ENCODE assay signal across 18 cellular contexts in genomic region chr2:9335322-9335754, GRCh38.
DNase-seq lines count a peak whose midpoint lies in the region; ATAC-seq and TF ChIP-seq lines count a peak whose summit lies in the region.
"Had no signal": no experiment of that assay in that cellular context is flagged by ENCODE, and none has a peak within 500 bp of the region (broad histone marks: within the 10 kb centered on the region; RNA-seq: fewer than 3 reads in every experiment).

No MANE protein-coding gene starts in this region.

- 83% methylated on average over 2 of the region's 6 CpGs; no CpG with 5 or more reads in 1 of the 2 experiments for WGBS in IMR-90 (ENCODE audit: extremely low coverage in 2 of 2, insufficient read length in 1 of 2), 2 experiments
- WGBS in mesenchymal stem cell, result 84% methylated on average over 4 of the region's 6 CpGs

- no peak for TF ChIP-seq RAD21 in IMR-90 (IDR thresholded peaks at IDR 0.05; ENCODE audit: low read length)

- H3K79me1 ChIP-seq in IMR-90 (ENCODE audit: low read depth in 1 of 2, low read length in 2 of 2), result peaks cover 27 to 73% of the 10 kb centered on the region in 2 experiments
- peaks cover 28% of the 10 kb centered on the region for H3K79me1 ChIP-seq in mesenchymal stem cell (replicated peaks; ENCODE audit: low read length, poor library complexity, severe bottlenecking)

- peaks cover 0 to 2% (median 0%) of the 10 kb centered on the region in 7 donors for H3K9me3 Mint-ChIP-seq in CD14-positive monocyte
- H3K9me3 Mint-ChIP-seq: activated CD8-positive, alpha-beta T cell treated with anti-CD3 and anti-CD28 coated beads for 36 hours; activated T-helper 1 cell treated with anti-CD3 and anti-CD28 coated beads, Interleukin-12 subunit alpha, Interleukin-12 subunit beta, Interleukin-2, Interleukin-4 antibody, amounts not matched to agents 30 ng/mL and 10 ng/mL and 1 ng/mL, durations not matched to agents 14 hours and 24 hours and 36 hours; neural crest cell; stimulated activated memory B cell treated with anti-CD40 and anti-IgM and Interleukin-4, amounts not matched to agents 10 μg/mL and 1 μg/mL and 100 μg/mL, for 72 hours had no signal

- no peak for TF ChIP-seq POLR2A in IMR-90 (IDR thresholded peaks at IDR 0.05; ENCODE audit: low read depth, low read length)

- peak overlapping the region in 1 of 2 experiments; percentile 48 for H2BK12ac ChIP-seq in mesenchymal stem cell (ENCODE audit: low read length in 2 of 2)

- H4K5ac ChIP-seq in IMR-90 (ENCODE audit: low read depth, low read length), result no peak overlapping the region

- intact Hi-C loops in CD14-positive monocyte (cut with micrococcal nuclease), result loop anchor here (10.0 kb wide), 1 partner anchor 191 kb away; no protein-coding TSS in a partner anchor
- intact Hi-C loops in IMR-90 (cut with micrococcal nuclease), result no loop called here

- H2AK5ac ChIP-seq in IMR-90 (ENCODE audit: low read depth, low read length), result peak overlapping the region; percentile 25; the same call in 1 of the 2 replicates
- H2AK5ac ChIP-seq in mesenchymal stem cell (ENCODE audit: low read length, severe bottlenecking), result peak overlapping the region; percentile 51

- H3K27me3 ChIP-seq in IMR-90 (ENCODE audit: control insufficient read depth, insufficient read depth, low read length) (no peaks in the 10 kb centered on the region), mesenchymal stem cell (ENCODE audit: control insufficient read depth in 1 of 2, insufficient read depth in 1 of 2, low read length in 2 of 2) (no peaks in the 10 kb centered on the region)
- H3K27me3 ChIP-seq: esophagus squamous epithelium, tibial nerve had no signal

- DNase-seq in CD14-positive monocyte (ENCODE audit: low spot score) (peak; percentile 59), IMR-90 (no peak), SHP77 (lab: John Stamatoyannopoulos, UW) (peak; percentile 38 to 75), mesenchymal stem cell (no peak), RKO (ENCODE audit: low spot score) (no peak), NCI-H82 treated with DMSO at 0.1 percent for 48 hours (lab: John Stamatoyannopoulos, UW; ENCODE audit: unreplicated experiment) (no peak), RWPE1 (ENCODE audit: low spot score) (no peak)
- DNase-seq: activated CD8-positive, alpha-beta T cell treated with anti-CD3 and anti-CD28 coated beads for 36 hours; esophagus squamous epithelium; PC-9; stimulated activated CD4-positive, alpha-beta T cell treated with anti-CD3 and anti-CD28 coated beads, Interleukin-12 subunit alpha, Interleukin-12 subunit beta, amount 100 ng/mL, for 4 hours had no signal

- in situ Hi-C loops in IMR-90 (cut with MboI; ENCODE audit: low sequenced_read_pairs), result loop anchor here (10.0 to 25.0 kb wide), 3 partner anchors 131 to 473 kb away; partner anchors contain the start of gene ASAP2

- no peak for ATAC-seq in IMR-90 (ENCODE audit: low read depth)
- no peak for ATAC-seq in GM21526 (IDR thresholded peaks at IDR 0.05; ENCODE audit: low FRiP score, unreplicated experiment)

- POLR2A ChIA-PET in IMR-90 (lab: Charles Lee; ENCODE audit: unreplicated experiment) (no interaction called here), RWPE1 (lab: Yijun Ruan, JAX; ENCODE audit: low non-redundant PET) (no interaction called here)

- CTCF ChIA-PET in IMR-90 (lab: Yijun Ruan, JAX) (interaction anchor here (2.5 kb wide), 1 partner anchor 192 kb away, joined by 12 read pairs; no protein-coding TSS in a partner anchor), RWPE1 (lab: Yijun Ruan, JAX) (interaction anchor here (2.1 kb wide), 1 partner anchor 193 kb away, joined by 12 read pairs; no protein-coding TSS in a partner anchor)

- no peak overlapping the region for H2AK9ac ChIP-seq in IMR-90 (replicated peaks; ENCODE audit: low read depth, low read length, poor library complexity)

- H3K4me1 ChIP-seq in IMR-90 (ENCODE audit: control insufficient read depth, insufficient read depth, low read length) (peaks cover 10% of the 10 kb centered on the region), mesenchymal stem cell (ENCODE audit: control insufficient read depth, insufficient read depth, low read depth, low read length) (peaks cover 12% of the 10 kb centered on the region)

- H3K4me2 ChIP-seq in IMR-90 (ENCODE audit: low read depth, low read length), result no peak overlapping the region
- no peak overlapping the region for H3K4me2 ChIP-seq in mesenchymal stem cell (ENCODE audit: low read length, poor library complexity, severe bottlenecking)
- H3K4me2 ChIP-seq: KMS-11, PC-9 had no signal

- peaks cover 0 to 3% (median 1%) of the 10 kb centered on the region in 3 donors for H3K27me3 Mint-ChIP-seq in CD14-positive monocyte (ENCODE audit: low read depth in 3 of 3)
- H3K27me3 Mint-ChIP-seq: activated CD8-positive, alpha-beta T cell treated with anti-CD3 and anti-CD28 coated beads for 36 hours; stimulated activated memory B cell treated with anti-CD40 and anti-IgM and Interleukin-4, amounts not matched to agents 10 μg/mL and 1 μg/mL and 100 μg/mL, for 72 hours had no signal

- peaks cover 8 to 17% of the 10 kb centered on the region in 2 donors for H3K36me3 Mint-ChIP-seq in CD14-positive monocyte
- H3K36me3 Mint-ChIP-seq: stimulated activated memory B cell treated with anti-CD40 and anti-IgM and Interleukin-4, amounts not matched to agents 10 μg/mL and 1 μg/mL and 100 μg/mL, for 72 hours had no signal

- H3K36me3 ChIP-seq in IMR-90 (ENCODE audit: control insufficient read depth, insufficient read depth, low read length) (peaks cover 19% of the 10 kb centered on the region), mesenchymal stem cell (ENCODE audit: control insufficient read depth in 1 of 2, insufficient read depth in 2 of 2, low read depth in 1 of 2, low read length in 2 of 2) (peaks cover 23 to 58% of the 10 kb centered on the region in 2 experiments)

- peaks cover 29% of the 10 kb centered on the region for H3K4me1 Mint-ChIP-seq in CD14-positive monocyte

- no peak overlapping the region for H4K8ac ChIP-seq in IMR-90 (ENCODE audit: low read depth in 2 of 2, low read length in 2 of 2)
- H4K8ac ChIP-seq in mesenchymal stem cell (ENCODE audit: low read length), result peak overlapping the region; percentile 47

- H3K14ac ChIP-seq in IMR-90 (replicated peaks; ENCODE audit: low read depth, low read length) (no peak overlapping the region), mesenchymal stem cell (ENCODE audit: low read length in 2 of 2) (no peak overlapping the region)

- no peak overlapping the region for H4K91ac ChIP-seq in IMR-90 (ENCODE audit: insufficient read depth, low read depth, low read length)
- no peak overlapping the region for H4K91ac ChIP-seq in mesenchymal stem cell (ENCODE audit: low read length)

- no peak overlapping the region for H3K4me3 Mint-ChIP-seq in CD14-positive monocyte
- H3K4me3 Mint-ChIP-seq: activated CD8-positive, alpha-beta T cell treated with anti-CD3 and anti-CD28 coated beads for 36 hours; activated T-helper 1 cell treated with anti-CD3 and anti-CD28 coated beads, Interleukin-12 subunit alpha, Interleukin-12 subunit beta, Interleukin-2, Interleukin-4 antibody, amounts not matched to agents 30 ng/mL and 10 ng/mL and 1 ng/mL, durations not matched to agents 14 hours and 24 hours and 36 hours; neural crest cell; stimulated activated memory B cell treated with anti-CD40 and anti-IgM and Interleukin-4, amounts not matched to agents 10 μg/mL and 1 μg/mL and 100 μg/mL, for 72 hours had no signal

- H2AFZ ChIP-seq in IMR-90 (replicated peaks; ENCODE audit: low read length, poor library complexity), result no peak overlapping the region
- H2AFZ ChIP-seq in mesenchymal stem cell (ENCODE audit: low read depth, low read length), result no peak overlapping the region
- H2AFZ ChIP-seq: PC-9 had no signal

- H2BK5ac ChIP-seq in IMR-90 (ENCODE audit: low read depth, low read length, poor library complexity, severe bottlenecking), result no peak overlapping the region
- H2BK5ac ChIP-seq in mesenchymal stem cell (ENCODE audit: low read depth, low read length, poor library complexity, severe bottlenecking), result no peak overlapping the region

- H3K18ac ChIP-seq in IMR-90 (ENCODE audit: low read depth, low read length) (no peak overlapping the region), mesenchymal stem cell (ENCODE audit: low read depth in 1 of 2, low read length in 2 of 2) (peak overlapping the region; percentile 37 to 43)

- H3K9me3 ChIP-seq in IMR-90 (ENCODE audit: control insufficient read depth, insufficient read depth, low read length) (no peaks in the 10 kb centered on the region), mesenchymal stem cell (ENCODE audit: control insufficient read depth, low read length) (no peaks in the 10 kb centered on the region)
- H3K9me3 ChIP-seq: esophagus squamous epithelium, tibial nerve had no signal

- peaks cover 23% of the 10 kb centered on the region for H3K9me1 ChIP-seq in IMR-90 (ENCODE audit: insufficient read depth, low read length)

- H4K20me1 ChIP-seq in IMR-90 (ENCODE audit: insufficient read depth, low read length), result peaks cover 21% of the 10 kb centered on the region

- H3K56ac ChIP-seq in IMR-90 (ENCODE audit: extremely low read depth, insufficient read depth, low read length), result no peak overlapping the region

- H2BK15ac ChIP-seq in IMR-90 (ENCODE audit: low read depth, low read length) (no peak overlapping the region), mesenchymal stem cell (ENCODE audit: low read depth, poor library complexity, severe bottlenecking) (no peak overlapping the region)

- H3K23ac ChIP-seq in IMR-90 (ENCODE audit: low read depth, low read length) (0 out of 2 replicates have a peak overlapping the region, but pooled peaks have one; percentile 7), mesenchymal stem cell (ENCODE audit: low read length in 2 of 2) (no peak overlapping the region)

- dilution Hi-C loops in IMR-90 (cut with HindIII; ENCODE audit: low sequenced_read_pairs, unreplicated experiment), result no loop called here

- no peak for TF ChIP-seq CTCF in CD14-positive monocyte (IDR thresholded peaks at IDR 0.05)
- no peak for TF ChIP-seq CTCF in IMR-90 (conservative IDR thresholded peaks at IDR 0.05; ENCODE audit: low read depth, low read length)
- no peak for TF ChIP-seq CTCF in RWPE1 (conservative IDR thresholded peaks at IDR 0.05; ENCODE audit: low read depth)

- H3K4ac ChIP-seq in IMR-90 (ENCODE audit: low read depth, low read length) (no peak overlapping the region), mesenchymal stem cell (ENCODE audit: low read depth in 1 of 2, low read length in 2 of 2) (peak overlapping the region; percentile 53 to 57)

- H2BK20ac ChIP-seq in IMR-90 (ENCODE audit: low read depth, low read length), result no peak overlapping the region

- H3K27ac ChIP-seq in IMR-90 (ENCODE audit: insufficient read depth, low read length) (no peak overlapping the region), mesenchymal stem cell (ENCODE audit: low read length, poor library complexity, severe bottlenecking) (no peak overlapping the region), RWPE1 (no peak overlapping the region)
- H3K27ac ChIP-seq: esophagus squamous epithelium, HL-60, KMS-11 had no signal

- H3K4me3 ChIP-seq in IMR-90 (ENCODE audit: insufficient read depth, low read depth, low read length) (no peak overlapping the region), mesenchymal stem cell (ENCODE audit: insufficient read depth in 1 of 2, low read depth in 1 of 2, low read length in 2 of 2) (no peak overlapping the region)
- H3K4me3 ChIP-seq: esophagus squamous epithelium, PC-9, tibial nerve had no signal

- BruUV-seq in IMR-90 (replicated peaks; lab: Mats Ljungman, UMichigan), result no TSS peak

- no peak overlapping the region for H3K9ac ChIP-seq in IMR-90 (ENCODE audit: low read depth, low read length)
- no peak overlapping the region for H3K9ac ChIP-seq in mesenchymal stem cell (ENCODE audit: low read length)
- H3K9ac ChIP-seq: KMS-11 had no signal

- H2BK120ac ChIP-seq in IMR-90 (ENCODE audit: low read depth, low read length), result no peak overlapping the region
- H2BK120ac ChIP-seq in mesenchymal stem cell (ENCODE audit: low read depth, low read length), result peak overlapping the region; percentile 36

- H3K27ac Mint-ChIP-seq in CD14-positive monocyte, result peak overlapping the region; percentile 72 to 96 (median 94)
- H3K27ac Mint-ChIP-seq: activated CD8-positive, alpha-beta T cell treated with anti-CD3 and anti-CD28 coated beads for 36 hours; activated T-helper 1 cell treated with anti-CD3 and anti-CD28 coated beads, Interleukin-12 subunit alpha, Interleukin-12 subunit beta, Interleukin-2, Interleukin-4 antibody, amounts not matched to agents 30 ng/mL and 10 ng/mL and 1 ng/mL, durations not matched to agents 14 hours and 24 hours and 36 hours; stimulated activated memory B cell treated with anti-CD40 and anti-IgM and Interleukin-4, amounts not matched to agents 10 μg/mL and 1 μg/mL and 100 μg/mL, for 72 hours had no signal

Comparison
In these comparisons a context has a peak if more than half of its experiments do, and no peak if none do; other contexts are left out.
1. DNase-seq: peak in CD14-positive monocyte (single experiment) and SHP77 (2 of 2); none in IMR-90 (single experiment), mesenchymal stem cell (single experiment), RKO (single experiment), NCI-H82 treated with DMSO at 0.1 percent for 48 hours (single experiment) and RWPE1 (single experiment).